ENCODE assay signal across 13 cellular contexts in the genomic region with DNA sequence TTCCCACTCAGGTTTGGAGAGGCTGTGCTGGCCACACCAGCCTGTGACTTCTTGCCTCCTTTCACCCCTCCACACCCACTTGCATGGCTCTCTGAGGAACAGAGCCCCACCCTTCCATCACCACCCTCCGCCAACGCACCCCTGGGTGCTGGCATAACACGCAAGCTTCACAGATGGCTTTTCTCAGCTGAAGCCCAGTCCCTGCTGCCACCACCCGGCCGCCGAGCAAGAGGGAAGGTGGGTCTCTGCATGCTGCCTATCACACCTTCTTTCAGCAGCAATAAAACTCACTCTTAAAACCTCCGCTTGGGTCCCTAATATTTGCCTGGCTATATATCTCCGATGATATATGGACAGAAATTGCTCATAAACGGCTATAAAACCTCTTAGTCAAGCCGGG. TPM values are rescaled to one million over a fixed set of nuclear protein-coding genes. Genes with fewer than 3 reads are reported as not detected.
DNase-seq lines count a peak whose midpoint lies in the region; ATAC-seq, FAIRE-seq and TF ChIP-seq lines count a peak whose summit lies in the region.
"Had no signal": no experiment of that assay in that cellular context is flagged by ENCODE, and none has a peak within 500 bp of the region (broad histone marks: within the 10 kb centered on the region; RNA-seq: fewer than 3 reads in every experiment).

No MANE protein-coding gene starts in this region.

- H3K36me3 ChIP-seq in GM06990 (ENCODE audit: control insufficient read depth, insufficient read depth, low read length) = no peaks in the 10 kb centered on the region
- H3K36me3 ChIP-seq in OCI-LY1 (ENCODE audit: insufficient read depth, low read length) = no peaks in the 10 kb centered on the region
- H3K36me3 ChIP-seq in keratinocyte (ENCODE audit: control insufficient read depth in 2 of 2, extremely low read depth in 1 of 2, insufficient read depth in 2 of 2, low read length in 2 of 2) = no peaks in the 10 kb centered on the region
- H3K36me3 ChIP-seq in suprapubic skin = no peaks in the 10 kb centered on the region

- H3K4me3 ChIP-seq in GM06990 (replicated peaks; ENCODE audit: low read depth, low read length) (no peak overlapping the region), OCI-LY1 (ENCODE audit: low read depth, low read length, poor library complexity, severe bottlenecking) (no peak overlapping the region), keratinocyte (ENCODE audit: control insufficient read depth in 2 of 3, extremely low read depth in 1 of 3, insufficient read depth in 2 of 3, low read depth in 1 of 3, low read length in 3 of 3) (no peak overlapping the region), suprapubic skin (no peak overlapping the region), lower leg skin (ENCODE audit: low read depth, poor library complexity, severe bottlenecking) (no peak overlapping the region)

- H3K9me2 ChIP-seq in OCI-LY1 (ENCODE audit: low read depth, low read length) = no peaks in the 10 kb centered on the region

- H3K9me1 ChIP-seq in keratinocyte (ENCODE audit: control insufficient read depth, extremely low read depth, insufficient read depth, low read length) = no peaks in the 10 kb centered on the region

- WGBS in suprapubic skin = 52% methylated on average over 10 of the region's 10 CpGs
- WGBS in lower leg skin, 2 donors = 26 to 30% methylated on average over 10 of the region's 10 CpGs

- FAIRE-seq in keratinocyte (lab: Jason Lieb, UNC) = no peak

- H4K20me1 ChIP-seq in OCI-LY1 (ENCODE audit: insufficient read depth, low read length) (no peaks in the 10 kb centered on the region), keratinocyte (ENCODE audit: control insufficient read depth, extremely low read depth, insufficient read depth, low read length) (no peaks in the 10 kb centered on the region)

- H3K27ac ChIP-seq in OCI-LY1 (ENCODE audit: low read depth, low read length, poor library complexity, severe bottlenecking) (no peak overlapping the region), keratinocyte (ENCODE audit: control insufficient read depth, insufficient read depth, low read length) (no peak overlapping the region), suprapubic skin (peak overlapping the region; percentile 59)
- H3K27ac ChIP-seq: C4-2B had no signal

- no peak overlapping the region for H2AFZ ChIP-seq in OCI-LY1 (ENCODE audit: low read length)
- no peak overlapping the region for H2AFZ ChIP-seq in keratinocyte (ENCODE audit: control insufficient read depth, low read length)

- TF ChIP-seq POLR2A in suprapubic skin (IDR thresholded peaks at IDR 0.05) = no peak
- no peak for TF ChIP-seq POLR2A in lower leg skin (IDR thresholded peaks at IDR 0.05)

- H3K4me2 ChIP-seq in OCI-LY1 (ENCODE audit: low read length) (no peak overlapping the region), keratinocyte (ENCODE audit: control insufficient read depth, extremely low read depth, insufficient read depth, low read depth, low read length) (no peak overlapping the region)

- dilution Hi-C loops in keratinocyte (cut with MboI; ENCODE audit: extremely low pct_ligation_motif_present, low sequenced_read_pairs) = no loop called here

- no peak for TF ChIP-seq EP300 in suprapubic skin (IDR thresholded peaks at IDR 0.05)

- H3K4me1 ChIP-seq in OCI-LY1 (ENCODE audit: insufficient read depth, low read length, severe bottlenecking) (no peaks in the 10 kb centered on the region), keratinocyte (ENCODE audit: control insufficient read depth, extremely low read depth, insufficient read depth, low read length) (peaks cover 5% of the 10 kb centered on the region), suprapubic skin (peaks cover 25% of the 10 kb centered on the region)

- H3K9me3 ChIP-seq in OCI-LY1 (ENCODE audit: low read length) (no peaks in the 10 kb centered on the region), keratinocyte (ENCODE audit: control insufficient read depth, low read depth, low read length) (no peaks in the 10 kb centered on the region), suprapubic skin (no peaks in the 10 kb centered on the region)

- H3K27me3 ChIP-seq in GM06990 (replicated peaks; ENCODE audit: control insufficient read depth, insufficient read depth, low read length) (no peaks in the 10 kb centered on the region; the same call in 1 of the 2 replicates), OCI-LY1 (ENCODE audit: insufficient read depth, low read length) (no peaks in the 10 kb centered on the region), keratinocyte (ENCODE audit: control insufficient read depth, extremely low read depth, insufficient read depth, low read length) (peaks cover 7% of the 10 kb centered on the region), suprapubic skin (no peaks in the 10 kb centered on the region)

- H3F3A ChIP-seq in OCI-LY1 (ENCODE audit: insufficient read depth, low read length) = no peaks in the 10 kb centered on the region

- intact Hi-C loops in lower leg skin (cut with DNase I; ENCODE audit: low total_unique reads) = no loop called here

- DNase-seq in GM06990 (ENCODE audit: extremely low read depth, insufficient read length) (no peak), keratinocyte (ENCODE audit: low read depth, low spot score) (no peak), suprapubic skin (ENCODE audit: low spot score in 2 of 2) (no peak), lower leg skin (ENCODE audit: low spot score in 2 of 2) (no peak)
- DNase-seq: activated gamma-delta T cell, DND-41, Right ventricle myocardium superior had no signal

- no peak for ATAC-seq in GM18861 (IDR thresholded peaks at IDR 0.05; ENCODE audit: unreplicated experiment)
- no peak for ATAC-seq in HG03045 (IDR thresholded peaks at IDR 0.05; ENCODE audit: unreplicated experiment)
- ATAC-seq: activated CD4-positive, CD25-positive, alpha-beta regulatory T cell treated with anti-CD3 and anti-CD28 coated beads, Interleukin-2, amount 50 U/mL, for 24 hours; natural killer cell treated with Interleukin-12 subunit alpha and Interleukin-12 subunit beta and Interleukin-15 and Interleukin-18, amount 100 ng/mL, for 72 hours had no signal

- TF ChIP-seq CTCF in GM06990 (IDR thresholded peaks at IDR 0.05; ENCODE audit: insufficient read depth, low read length, poor library complexity, severe bottlenecking) (peak; percentile 3), OCI-LY1 (IDR thresholded peaks at IDR 0.05; ENCODE audit: low read length) (0 out of 2 replicates have a peak, but pooled peaks have one; percentile 7), keratinocyte (optimal IDR thresholded peaks at IDR 0.05 in 1 of 3, IDR thresholded peaks at IDR 0.05 in 1 of 3, conservative IDR thresholded peaks at IDR 0.05 in 1 of 3; ENCODE audit: extremely low read depth in 1 of 3, insufficient read depth in 2 of 3, low read length in 3 of 3) (peak in 2 of 3 experiments; percentile 24 to 62), suprapubic skin (IDR thresholded peaks at IDR 0.05) (no peak), lower leg skin (IDR thresholded peaks at IDR 0.05) (no peak)

- no peaks in the 10 kb centered on the region for H3K79me2 ChIP-seq in OCI-LY1 (ENCODE audit: insufficient read depth, low read length)
- no peaks in the 10 kb centered on the region for H3K79me2 ChIP-seq in keratinocyte (ENCODE audit: control insufficient read depth, insufficient read depth, low read length)

- no peak overlapping the region for H3K9ac ChIP-seq in OCI-LY1 (ENCODE audit: low read length)
- H3K9ac ChIP-seq in keratinocyte (ENCODE audit: control insufficient read depth, extremely low read depth, insufficient read depth, low read length) = no peak overlapping the region

RNA-seq across cellular contexts. Expression of gene SMUG1, which starts 41.6 kb away (rescaled TPM):
- 38.6 to 45.3 TPM (median 39.6 TPM) in 3 replicates for polyA plus RNA-seq in keratinocyte
- 9.8 TPM for polyA plus RNA-seq in keratinocyte (2011; ENCODE audit: low read depth)
- 38.3 and 38.5 TPM in 2 replicates for polyA plus RNA-seq in keratinocyte (2011; cell fraction: cytosol; rRNA removed)
- 38.9 and 40.0 TPM in 2 replicates for polyA plus RNA-seq in keratinocyte (2011; cell fraction: nucleus; rRNA removed)
- polyA plus RNA-seq in keratinocyte (2012; ENCODE audit: low replicate concordance) = 26.1 and 42.4 TPM in 2 replicates
- polyA minus RNA-seq in keratinocyte = 32.2 to 39.6 TPM (median 33.1 TPM) in 3 replicates
- polyA minus RNA-seq in keratinocyte (2011; cell fraction: cytosol; rRNA and poly(A)+ RNA removed) = 32.0 TPM
- 12.1 and 16.8 TPM in 2 replicates for polyA minus RNA-seq in keratinocyte (2011; cell fraction: nucleus; rRNA and poly(A)+ RNA removed)
- total RNA-seq in suprapubic skin (10 to 100 TPM; 40.6 to 56.4 (median 52.6) TPM), lower leg skin (10 to 100 TPM; 50.6 to 73.0 (median 55.4) TPM)

Comparison
In these comparisons a context has a peak if more than half of its experiments do, and no peak if none do; other contexts are left out.
1. CTCF ChIP-seq: peak in GM06990 (single experiment), OCI-LY1 (single experiment) and keratinocyte (2 of 3); none in suprapubic skin (0 of 2) and lower leg skin (0 of 3).